ENCODE assay signal across 8 cellular contexts in the genomic region with DNA sequence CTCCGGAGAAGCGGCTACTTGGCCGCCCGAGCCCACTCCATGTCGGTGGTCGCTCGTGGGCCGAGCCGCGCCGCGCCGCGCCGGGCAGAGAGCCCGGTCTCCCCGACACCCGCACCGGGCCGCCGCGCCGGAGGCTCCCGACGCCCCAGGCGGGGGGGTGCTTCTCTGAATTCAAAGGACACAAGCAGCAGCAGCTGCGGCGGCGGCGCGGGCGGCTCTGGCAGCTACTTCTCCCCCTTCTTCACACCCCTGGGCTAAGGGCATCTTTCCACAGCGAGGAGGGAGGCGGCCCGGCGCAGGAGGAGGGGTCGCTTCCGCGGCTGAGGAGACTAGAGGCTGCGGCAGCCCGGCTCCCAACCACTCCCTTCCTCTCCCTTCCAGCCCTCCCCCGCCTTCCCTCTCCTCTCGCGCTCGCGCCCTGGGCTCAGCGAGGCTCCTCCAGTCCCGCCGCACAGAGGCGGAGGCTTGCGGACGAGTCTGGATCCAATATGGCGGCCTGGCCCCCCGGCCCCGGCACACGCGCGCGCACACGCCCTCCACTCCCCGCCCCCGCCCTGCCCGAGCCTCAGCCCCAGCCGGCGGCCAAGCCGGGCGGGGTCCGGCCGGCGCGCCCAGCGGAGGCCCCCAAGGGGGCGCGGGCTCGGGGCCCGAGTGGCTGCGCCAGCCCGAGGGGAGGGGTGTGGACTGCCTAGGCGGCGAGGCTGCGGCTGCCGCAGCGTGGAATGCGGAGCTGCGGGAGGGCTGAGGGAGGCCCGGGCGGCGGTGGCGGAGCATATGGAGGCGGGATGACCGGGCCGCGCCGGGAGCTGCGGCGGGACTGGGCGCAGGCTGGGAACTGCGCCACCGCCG. TPM values are rescaled to one million over a fixed set of nuclear protein-coding genes. Genes with fewer than 3 reads are reported as not detected.
DNase-seq lines count a peak whose midpoint lies in the region; TF ChIP-seq lines count a peak whose summit lies in the region.

Gene CDC42BPA (minus strand): TSS at position 490 of the 849 bp plus-strand sequence. CDS start 1,310 bp downstream, outside the sequence.

- H3K4me1 ChIP-seq in adipocyte (ENCODE audit: control insufficient read depth, insufficient read depth, low read length) (peaks cover 12% of the 10 kb centered on the region), neutrophil (ENCODE audit: control insufficient read depth in 1 of 2, insufficient read depth in 1 of 2, low read depth in 1 of 2, low read length in 1 of 2) (peaks cover 2 to 19% of the 10 kb centered on the region in 2 experiments), urinary bladder (ENCODE audit: insufficient read depth) (no peaks in the 10 kb centered on the region)

- H3K27ac ChIP-seq in neutrophil: no peak within 1 kb of the TSS
- peak within 1 kb of the TSS; percentile 92 for H3K27ac ChIP-seq in urinary bladder (ENCODE audit: low read depth)

- intact Hi-C loops in head of caudate nucleus (cut with DNase I): loop anchor here (5.0 to 10.0 kb wide), 2 partner anchors 114 to 373 kb away; partner anchors contain the start of gene COQ8A

- DNase-seq in NCI-H1417 (lab: John Stamatoyannopoulos, UW) (peak; percentile 73 to 94 (median 90)), NCI-H1417 treated with DMSO at 0.1 percent for 48 hours (lab: John Stamatoyannopoulos, UW) (no peak), HT1080 (ENCODE audit: low read depth) (peak; percentile 80), RKO (ENCODE audit: low spot score) (peak; percentile 79), adipocyte (ENCODE audit: low read depth) (peak; percentile 95), head of caudate nucleus (peak; percentile 77 to 93 (median 86))

- TF ChIP-seq CTCF in neutrophil (IDR thresholded peaks at IDR 0.05): no peak

- H3K9me3 ChIP-seq in adipocyte (ENCODE audit: control insufficient read depth, low read length) (no peaks in the 10 kb centered on the region), neutrophil (no peaks in the 10 kb centered on the region)

- no peaks in the 10 kb centered on the region for H3K27me3 ChIP-seq in adipocyte (replicated peaks; ENCODE audit: control insufficient read depth, insufficient read depth, low read length)
- H3K27me3 ChIP-seq in neutrophil: peaks cover 82% of the 10 kb centered on the region

- under 1% methylated on average over 100 of the region's 100 CpGs for WGBS in urinary bladder

- H3K36me3 ChIP-seq in adipocyte (ENCODE audit: control insufficient read depth, insufficient read depth, low read length, severe bottlenecking) (no peaks in the 10 kb centered on the region), neutrophil (no peaks in the 10 kb centered on the region), urinary bladder (ENCODE audit: insufficient read depth) (no peaks in the 10 kb centered on the region)

- peak within 1 kb of the TSS; percentile 95 for H3K9ac ChIP-seq in adipocyte (ENCODE audit: low read length)

- H3K4me3 ChIP-seq in adipocyte (ENCODE audit: low read length): peak within 1 kb of the TSS; percentile 97
- peak within 1 kb of the TSS; percentile 30 to 56 for H3K4me3 ChIP-seq in neutrophil (ENCODE audit: low read depth in 1 of 2, low read length in 1 of 2)
- peak within 1 kb of the TSS; percentile 91 for H3K4me3 ChIP-seq in urinary bladder (ENCODE audit: low read depth, low read length)

RNA-seq across cellular contexts. Expression of gene CDC42BPA, which starts in this region (rescaled TPM):
- 14.2 and 14.6 TPM in 2 replicates for total RNA-seq in HT1080 (2014; rRNA removed; shearing (Covaris generic))
- polyA plus RNA-seq in HT1080 (2015; cell fraction: cytosol; rRNA removed): 13.3 and 19.3 TPM in 2 replicates
- 22.1 and 22.8 TPM in 2 replicates for polyA plus RNA-seq in HT1080 (2015; cell fraction: nucleus; rRNA removed)
- total RNA-seq in urinary bladder: 194 TPM
- 36.6 TPM for polyA plus RNA-seq in urinary bladder

Comparison
In these comparisons a context has a peak if more than half of its experiments do, and no peak if none do; other contexts are left out.
1. RNA of gene CDC42BPA (total RNA-seq): 194 TPM in urinary bladder (single experiment); 14.2 to 14.6 TPM in HT1080; every median in the first group is over 10 times any median in the second.
2. H3K4me3 ChIP-seq: peak in every context shown above with its lines; median percentile 97 in adipocyte; 91 in urinary bladder; 43 in neutrophil.